Comparison of ENCODE assay signal across 2 cellular contexts in the genomic region with DNA sequence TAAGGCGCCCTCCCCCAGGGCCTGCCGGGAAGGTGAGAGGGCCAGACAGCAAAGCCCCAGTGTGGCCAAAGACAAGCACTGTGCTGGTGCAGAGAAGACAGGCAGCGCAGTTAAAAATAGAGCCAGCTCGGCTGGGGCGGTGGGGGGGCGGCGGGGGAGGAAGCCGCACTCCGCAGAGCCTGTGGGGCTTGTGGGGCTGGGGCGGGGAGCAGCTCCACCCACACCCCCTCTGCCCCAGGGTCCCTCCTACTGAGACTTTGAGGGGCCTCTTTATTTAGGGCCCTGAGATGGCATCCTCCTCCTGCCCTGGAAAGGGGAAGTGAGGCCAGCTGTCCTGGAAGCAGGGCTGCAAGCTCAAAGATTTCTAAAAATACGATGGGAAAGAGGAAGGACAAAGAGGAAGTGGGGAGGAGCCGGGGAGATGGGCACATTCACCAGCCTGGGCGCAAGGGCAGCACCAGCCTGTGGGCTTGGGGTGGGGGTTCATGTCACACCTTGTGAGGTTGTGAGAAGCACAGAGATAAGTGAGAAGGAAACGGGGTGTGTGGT.
TF ChIP-seq lines count a peak whose summit lies in the region.

No MANE protein-coding gene starts in this region.

TF ChIP-seq in liver, 16 proteins besides CTCF, POLR2A, EP300 and RAD21:
- TF ChIP-seq RXRA (IDR thresholded peaks at IDR 0.05) (no peak), JUND (IDR thresholded peaks at IDR 0.05) (no peak), GABPA (IDR thresholded peaks at IDR 0.05 in 1 of 2, conservative IDR thresholded peaks at IDR 0.05 in 1 of 2) (no peak)

TF ChIP-seq in HepG2, 621 proteins besides CTCF, POLR2A, EP300 and RAD21:
- TF ChIP-seq ZBTB46 (CRISPR knock-in tag; IDR thresholded peaks at IDR 0.05; ENCODE audit: borderline replicate concordance) (no peak), ZNF225 (CRISPR knock-in tag; IDR thresholded peaks at IDR 0.05) (no peak), KAT8 (CRISPR knock-in tag; IDR thresholded peaks at IDR 0.05) (no peak), MEIS2 (CRISPR knock-in tag; IDR thresholded peaks at IDR 0.05) (no peak), LCORL (IDR thresholded peaks at IDR 0.05) (no peak), LCORL (CRISPR knock-in tag; IDR thresholded peaks at IDR 0.05) (no peak), HOXD1 (CRISPR knock-in tag; IDR thresholded peaks at IDR 0.05) (no peak)
- TF ChIP-seq, protein P1, sequence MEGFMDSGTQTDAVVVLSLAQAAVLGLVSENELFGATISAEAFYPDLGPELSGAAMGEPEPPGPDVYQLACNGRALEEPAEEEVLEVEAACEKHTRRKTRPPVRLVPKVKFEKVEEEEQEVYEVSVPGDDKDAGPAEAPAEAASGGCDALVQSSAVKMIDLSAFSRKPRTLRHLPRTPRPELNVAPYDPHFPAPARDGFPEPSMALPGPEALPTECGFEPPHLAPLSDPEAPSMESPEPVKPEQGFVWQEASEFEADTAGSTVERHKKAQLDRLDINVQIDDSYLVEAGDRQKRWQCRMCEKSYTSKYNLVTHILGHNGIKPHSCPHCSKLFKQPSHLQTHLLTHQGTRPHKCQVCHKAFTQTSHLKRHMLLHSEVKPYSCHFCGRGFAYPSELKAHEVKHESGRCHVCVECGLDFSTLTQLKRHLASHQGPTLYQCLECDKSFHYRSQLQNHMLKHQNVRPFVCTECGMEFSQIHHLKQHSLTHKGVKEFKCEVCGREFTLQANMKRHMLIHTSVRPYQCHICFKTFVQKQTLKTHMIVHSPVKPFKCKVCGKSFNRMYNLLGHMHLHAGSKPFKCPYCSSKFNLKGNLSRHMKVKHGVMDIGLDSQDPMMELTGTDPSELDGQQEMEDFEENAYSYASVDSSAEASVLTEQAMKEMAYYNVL (CRISPR knock-in tag; IDR thresholded peaks at IDR 0.05; ENCODE audit: borderline replicate concordance): no peak
- TF ChIP-seq, protein P2, sequence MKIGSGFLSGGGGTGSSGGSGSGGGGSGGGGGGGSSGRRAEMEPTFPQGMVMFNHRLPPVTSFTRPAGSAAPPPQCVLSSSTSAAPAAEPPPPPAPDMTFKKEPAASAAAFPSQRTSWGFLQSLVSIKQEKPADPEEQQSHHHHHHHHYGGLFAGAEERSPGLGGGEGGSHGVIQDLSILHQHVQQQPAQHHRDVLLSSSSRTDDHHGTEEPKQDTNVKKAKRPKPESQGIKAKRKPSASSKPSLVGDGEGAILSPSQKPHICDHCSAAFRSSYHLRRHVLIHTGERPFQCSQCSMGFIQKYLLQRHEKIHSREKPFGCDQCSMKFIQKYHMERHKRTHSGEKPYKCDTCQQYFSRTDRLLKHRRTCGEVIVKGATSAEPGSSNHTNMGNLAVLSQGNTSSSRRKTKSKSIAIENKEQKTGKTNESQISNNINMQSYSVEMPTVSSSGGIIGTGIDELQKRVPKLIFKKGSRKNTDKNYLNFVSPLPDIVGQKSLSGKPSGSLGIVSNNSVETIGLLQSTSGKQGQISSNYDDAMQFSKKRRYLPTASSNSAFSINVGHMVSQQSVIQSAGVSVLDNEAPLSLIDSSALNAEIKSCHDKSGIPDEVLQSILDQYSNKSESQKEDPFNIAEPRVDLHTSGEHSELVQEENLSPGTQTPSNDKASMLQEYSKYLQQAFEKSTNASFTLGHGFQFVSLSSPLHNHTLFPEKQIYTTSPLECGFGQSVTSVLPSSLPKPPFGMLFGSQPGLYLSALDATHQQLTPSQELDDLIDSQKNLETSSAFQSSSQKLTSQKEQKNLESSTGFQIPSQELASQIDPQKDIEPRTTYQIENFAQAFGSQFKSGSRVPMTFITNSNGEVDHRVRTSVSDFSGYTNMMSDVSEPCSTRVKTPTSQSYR (CRISPR knock-in tag; IDR thresholded peaks at IDR 0.05; ENCODE audit: borderline replicate concordance): no peak
TF ChIP-seq in HepG2: peak in this region for 0.
